1 cellular context compared by ENCODE assay signal in the genomic region with DNA sequence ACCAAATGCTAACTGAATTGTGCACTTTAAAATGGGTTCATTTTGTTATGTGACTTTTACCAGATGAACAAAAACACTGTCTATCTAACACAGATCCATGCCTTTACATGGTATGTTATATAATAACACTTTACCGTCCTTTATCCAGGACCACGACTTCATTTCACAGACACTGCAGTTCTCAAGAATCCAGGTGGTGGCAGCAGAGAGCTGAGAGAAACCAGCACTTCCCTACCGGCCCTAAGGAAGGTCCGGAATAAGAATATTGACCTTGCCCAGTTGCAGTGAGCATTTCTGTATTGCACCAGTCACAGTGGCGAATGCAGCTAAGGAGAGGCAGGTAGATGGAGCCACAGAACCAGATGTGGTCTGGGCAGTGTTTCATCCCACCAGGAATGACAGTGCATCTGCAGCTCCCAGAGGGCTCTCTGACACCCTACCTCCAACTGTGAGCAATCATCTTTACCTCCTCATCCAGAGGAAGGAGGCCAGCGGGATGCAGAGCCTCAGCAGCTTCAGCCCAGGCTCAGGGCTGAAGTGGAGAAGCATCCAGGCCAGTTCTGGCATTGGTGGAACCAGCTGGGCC.
TF ChIP-seq lines count a peak whose summit lies in the region.

No MANE protein-coding gene starts in this region.

TF ChIP-seq in HEK293, 187 proteins besides CTCF, POLR2A, EP300 and RAD21 (continued from another document):
- TF ChIP-seq, protein P1, sequence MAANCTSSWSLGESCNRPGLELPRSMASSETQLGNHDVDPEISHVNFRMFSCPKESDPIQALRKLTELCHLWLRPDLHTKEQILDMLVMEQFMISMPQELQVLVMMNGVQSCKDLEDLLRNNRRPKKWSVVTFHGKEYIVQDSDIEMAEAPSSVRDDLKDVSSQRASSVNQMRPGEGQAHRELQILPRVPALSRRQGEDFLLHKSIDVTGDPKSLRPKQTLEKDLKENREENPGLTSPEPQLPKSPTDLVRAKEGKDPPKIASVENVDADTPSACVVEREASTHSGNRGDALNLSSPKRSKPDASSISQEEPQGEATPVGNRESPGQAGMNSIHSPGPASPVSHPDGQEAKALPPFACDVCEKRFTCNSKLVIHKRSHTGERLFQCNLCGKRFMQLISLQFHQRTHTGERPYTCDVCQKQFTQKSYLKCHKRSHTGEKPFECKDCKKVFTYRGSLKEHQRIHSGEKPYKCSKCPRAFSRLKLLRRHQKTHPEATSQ (tag by site-specific recombination; IDR thresholded peaks at IDR 0.05), result no peak
- TF ChIP-seq ZNF169 (tag by site-specific recombination; IDR thresholded peaks at IDR 0.05) (no peak), ZXDB (tag by site-specific recombination; IDR thresholded peaks at IDR 0.05) (no peak), ZNF404 (tag by site-specific recombination; IDR thresholded peaks at IDR 0.05) (no peak), ZNF626 (tag by site-specific recombination; IDR thresholded peaks at IDR 0.05) (no peak), PRDM1 (tag by site-specific recombination; IDR thresholded peaks at IDR 0.05) (no peak), ZNF654 (tag by site-specific recombination; IDR thresholded peaks at IDR 0.05; ENCODE audit: low read depth) (peak; percentile 36), ZNF426 (tag by site-specific recombination; IDR thresholded peaks at IDR 0.05) (no peak), ZBTB48 (tag by site-specific recombination; IDR thresholded peaks at IDR 0.05) (no peak), SP3 (tag by site-specific recombination; IDR thresholded peaks at IDR 0.05) (no peak), ZNF132 (tag by site-specific recombination; IDR thresholded peaks at IDR 0.05; ENCODE audit: borderline replicate concordance) (no peak)
- TF ChIP-seq, protein P2, sequence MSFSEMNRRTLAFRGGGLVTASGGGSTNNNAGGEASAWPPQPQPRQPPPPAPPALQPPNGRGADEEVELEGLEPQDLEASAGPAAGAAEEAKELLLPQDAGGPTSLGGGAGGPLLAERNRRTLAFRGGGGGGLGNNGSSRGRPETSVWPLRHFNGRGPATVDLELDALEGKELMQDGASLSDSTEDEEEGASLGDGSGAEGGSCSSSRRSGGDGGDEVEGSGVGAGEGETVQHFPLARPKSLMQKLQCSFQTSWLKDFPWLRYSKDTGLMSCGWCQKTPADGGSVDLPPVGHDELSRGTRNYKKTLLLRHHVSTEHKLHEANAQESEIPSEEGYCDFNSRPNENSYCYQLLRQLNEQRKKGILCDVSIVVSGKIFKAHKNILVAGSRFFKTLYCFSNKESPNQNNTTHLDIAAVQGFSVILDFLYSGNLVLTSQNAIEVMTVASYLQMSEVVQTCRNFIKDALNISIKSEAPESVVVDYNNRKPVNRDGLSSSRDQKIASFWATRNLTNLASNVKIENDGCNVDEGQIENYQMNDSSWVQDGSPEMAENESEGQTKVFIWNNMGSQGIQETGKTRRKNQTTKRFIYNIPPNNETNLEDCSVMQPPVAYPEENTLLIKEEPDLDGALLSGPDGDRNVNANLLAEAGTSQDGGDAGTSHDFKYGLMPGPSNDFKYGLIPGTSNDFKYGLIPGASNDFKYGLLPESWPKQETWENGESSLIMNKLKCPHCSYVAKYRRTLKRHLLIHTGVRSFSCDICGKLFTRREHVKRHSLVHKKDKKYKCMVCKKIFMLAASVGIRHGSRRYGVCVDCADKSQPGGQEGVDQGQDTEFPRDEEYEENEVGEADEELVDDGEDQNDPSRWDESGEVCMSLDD (tag by site-specific recombination; IDR thresholded peaks at IDR 0.05), result no peak
- TF ChIP-seq, protein P3, sequence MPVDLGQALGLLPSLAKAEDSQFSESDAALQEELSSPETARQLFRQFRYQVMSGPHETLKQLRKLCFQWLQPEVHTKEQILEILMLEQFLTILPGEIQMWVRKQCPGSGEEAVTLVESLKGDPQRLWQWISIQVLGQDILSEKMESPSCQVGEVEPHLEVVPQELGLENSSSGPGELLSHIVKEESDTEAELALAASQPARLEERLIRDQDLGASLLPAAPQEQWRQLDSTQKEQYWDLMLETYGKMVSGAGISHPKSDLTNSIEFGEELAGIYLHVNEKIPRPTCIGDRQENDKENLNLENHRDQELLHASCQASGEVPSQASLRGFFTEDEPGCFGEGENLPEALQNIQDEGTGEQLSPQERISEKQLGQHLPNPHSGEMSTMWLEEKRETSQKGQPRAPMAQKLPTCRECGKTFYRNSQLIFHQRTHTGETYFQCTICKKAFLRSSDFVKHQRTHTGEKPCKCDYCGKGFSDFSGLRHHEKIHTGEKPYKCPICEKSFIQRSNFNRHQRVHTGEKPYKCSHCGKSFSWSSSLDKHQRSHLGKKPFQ (tag by site-specific recombination; IDR thresholded peaks at IDR 0.05), result no peak
